1 cellular context compared by ENCODE assay signal in genomic region chr10:102727037-102727818, GRCh38.
TF ChIP-seq lines count a peak whose summit lies in the region.

No MANE protein-coding gene starts in this region.

TF ChIP-seq in GM23338, 12 proteins besides CTCF, POLR2A, EP300 and RAD21:
- no peak for TF ChIP-seq EZH2 (IDR thresholded peaks at IDR 0.05; ENCODE audit: low read depth, unreplicated experiment)
